In the genomic region with DNA sequence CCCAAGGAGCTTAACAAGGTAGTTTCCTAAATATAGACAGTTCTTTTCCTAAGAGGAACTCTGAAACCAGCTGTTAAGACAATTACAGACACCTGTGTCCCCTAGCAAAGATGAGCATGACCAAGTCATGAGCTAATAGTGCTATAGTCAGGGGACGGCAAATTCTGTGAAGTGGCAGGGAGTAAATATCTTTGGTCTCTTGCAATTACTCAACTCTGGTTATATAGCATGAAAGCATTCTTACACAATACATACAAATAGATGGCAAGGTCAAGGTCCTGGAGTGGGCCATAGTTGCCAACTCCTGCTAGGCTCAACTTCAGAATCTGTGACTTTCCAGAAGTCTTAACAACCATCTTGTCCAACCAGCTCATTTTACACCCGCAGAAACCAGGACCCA, we compare ENCODE assay signal across 1 cellular context.
TF ChIP-seq lines count a peak whose summit lies in the region.

No MANE protein-coding gene starts in this region.

TF ChIP-seq in HepG2, 621 proteins besides CTCF, POLR2A, EP300 and RAD21 (continued from another document):
- TF ChIP-seq TARDBP (CRISPR knock-in tag; IDR thresholded peaks at IDR 0.05) (no peak), SCMH1 (CRISPR knock-in tag; IDR thresholded peaks at IDR 0.05; ENCODE audit: borderline replicate concordance) (no peak), PRPF4 (IDR thresholded peaks at IDR 0.05; ENCODE audit: low read depth, low read length, poor library complexity, severe bottlenecking) (no peak), MEIS1 (CRISPR knock-in tag; IDR thresholded peaks at IDR 0.05; ENCODE audit: borderline replicate concordance) (no peak), JUND (CRISPR knock-in tag; IDR thresholded peaks at IDR 0.05) (no peak), TCF7 (IDR thresholded peaks at IDR 0.05; ENCODE audit: low read depth) (peak; percentile 59; the same call in 1 of the 2 replicates), SALL1 (CRISPR knock-in tag; IDR thresholded peaks at IDR 0.05) (no peak), ZBTB7B (CRISPR knock-in tag; IDR thresholded peaks at IDR 0.05) (no peak), IRX3 (CRISPR knock-in tag; IDR thresholded peaks at IDR 0.05; ENCODE audit: borderline replicate concordance, low read depth) (no peak), ETV6 (CRISPR knock-in tag; conservative IDR thresholded peaks at IDR 0.05) (no peak), JUNB (CRISPR knock-in tag; IDR thresholded peaks at IDR 0.05; ENCODE audit: borderline replicate concordance) (no peak), PRMT3 (CRISPR knock-in tag; IDR thresholded peaks at IDR 0.05; ENCODE audit: borderline replicate concordance, low read depth) (no peak), ZNF543 (CRISPR knock-in tag; IDR thresholded peaks at IDR 0.05) (no peak)
- TF ChIP-seq, protein P1, sequence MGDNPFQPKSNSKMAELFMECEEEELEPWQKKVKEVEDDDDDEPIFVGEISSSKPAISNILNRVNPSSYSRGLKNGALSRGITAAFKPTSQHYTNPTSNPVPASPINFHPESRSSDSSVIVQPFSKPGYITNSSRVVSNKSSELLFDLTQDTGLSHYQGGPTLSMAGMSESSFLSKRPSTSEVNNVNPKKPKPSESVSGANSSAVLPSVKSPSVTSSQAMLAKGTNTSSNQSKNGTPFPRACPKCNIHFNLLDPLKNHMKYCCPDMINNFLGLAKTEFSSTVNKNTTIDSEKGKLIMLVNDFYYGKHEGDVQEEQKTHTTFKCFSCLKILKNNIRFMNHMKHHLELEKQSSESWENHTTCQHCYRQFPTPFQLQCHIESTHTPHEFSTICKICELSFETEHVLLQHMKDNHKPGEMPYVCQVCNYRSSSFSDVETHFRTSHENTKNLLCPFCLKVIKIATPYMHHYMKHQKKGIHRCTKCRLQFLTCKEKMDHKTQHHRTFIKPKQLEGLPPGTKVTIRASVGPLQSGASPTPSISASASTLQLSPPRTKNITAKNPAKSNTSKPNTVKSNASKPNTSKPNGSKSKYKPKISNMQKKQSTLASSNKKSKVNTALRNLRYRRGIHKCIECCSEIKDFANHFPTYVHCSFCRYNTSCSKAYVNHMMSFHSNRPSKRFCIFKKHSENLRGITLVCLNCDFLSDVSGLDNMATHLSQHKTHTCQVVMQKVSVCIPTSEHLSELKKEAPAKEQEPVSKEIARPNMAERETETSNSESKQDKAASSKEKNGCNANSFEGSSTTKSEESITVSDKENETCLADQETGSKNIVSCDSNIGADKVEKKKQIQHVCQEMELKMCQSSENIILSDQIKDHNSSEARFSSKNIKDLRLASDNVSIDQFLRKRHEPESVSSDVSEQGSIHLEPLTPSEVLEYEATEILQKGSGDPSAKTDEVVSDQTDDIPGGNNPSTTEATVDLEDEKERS (CRISPR knock-in tag; IDR thresholded peaks at IDR 0.05) = no peak
- TF ChIP-seq, protein P2, sequence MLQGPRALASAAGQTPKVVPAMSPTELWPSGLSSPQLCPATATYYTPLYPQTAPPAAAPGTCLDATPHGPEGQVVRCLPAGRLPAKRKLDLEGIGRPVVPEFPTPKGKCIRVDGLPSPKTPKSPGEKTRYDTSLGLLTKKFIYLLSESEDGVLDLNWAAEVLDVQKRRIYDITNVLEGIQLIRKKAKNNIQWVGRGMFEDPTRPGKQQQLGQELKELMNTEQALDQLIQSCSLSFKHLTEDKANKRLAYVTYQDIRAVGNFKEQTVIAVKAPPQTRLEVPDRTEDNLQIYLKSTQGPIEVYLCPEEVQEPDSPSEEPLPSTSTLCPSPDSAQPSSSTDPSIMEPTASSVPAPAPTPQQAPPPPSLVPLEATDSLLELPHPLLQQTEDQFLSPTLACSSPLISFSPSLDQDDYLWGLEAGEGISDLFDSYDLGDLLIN (CRISPR knock-in tag; IDR thresholded peaks at IDR 0.05; ENCODE audit: borderline replicate concordance) = no peak
- TF ChIP-seq, protein P3, sequence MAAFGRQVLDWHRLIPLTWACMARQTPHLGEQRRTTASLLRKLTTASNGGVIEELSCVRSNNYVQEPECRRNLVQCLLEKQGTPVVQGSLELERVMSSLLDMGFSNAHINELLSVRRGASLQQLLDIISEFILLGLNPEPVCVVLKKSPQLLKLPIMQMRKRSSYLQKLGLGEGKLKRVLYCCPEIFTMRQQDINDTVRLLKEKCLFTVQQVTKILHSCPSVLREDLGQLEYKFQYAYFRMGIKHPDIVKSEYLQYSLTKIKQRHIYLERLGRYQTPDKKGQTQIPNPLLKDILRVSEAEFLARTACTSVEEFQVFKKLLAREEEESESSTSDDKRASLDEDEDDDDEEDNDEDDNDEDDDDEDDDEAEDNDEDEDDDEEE (CRISPR knock-in tag; IDR thresholded peaks at IDR 0.05) = no peak
